ENCODE assay signal across 1 cellular context in the genomic region with DNA sequence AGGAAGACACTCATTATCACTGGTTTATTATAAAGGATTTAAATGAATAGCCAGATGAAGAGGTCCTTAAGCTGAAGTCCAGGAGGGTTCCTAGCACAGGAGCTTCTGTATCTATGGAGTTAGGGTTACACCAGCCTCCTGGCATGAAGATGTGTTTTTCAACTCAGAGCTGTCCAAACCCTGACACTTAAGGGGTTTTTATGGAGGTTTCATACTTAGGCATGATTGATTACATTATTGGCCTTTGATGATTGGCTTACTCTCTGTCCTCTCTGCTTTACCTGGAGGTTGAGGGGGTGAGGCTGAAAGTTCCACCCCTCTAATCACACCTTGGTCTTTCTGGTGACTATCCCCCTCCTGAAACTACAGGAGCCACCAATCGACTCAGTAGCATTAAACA.
TF ChIP-seq lines count a peak whose summit lies in the region.

No MANE protein-coding gene starts in this region.

TF ChIP-seq in SK-N-SH, 30 proteins besides CTCF, POLR2A, EP300 and RAD21 (continued from another document):
- TF ChIP-seq, protein P1, sequence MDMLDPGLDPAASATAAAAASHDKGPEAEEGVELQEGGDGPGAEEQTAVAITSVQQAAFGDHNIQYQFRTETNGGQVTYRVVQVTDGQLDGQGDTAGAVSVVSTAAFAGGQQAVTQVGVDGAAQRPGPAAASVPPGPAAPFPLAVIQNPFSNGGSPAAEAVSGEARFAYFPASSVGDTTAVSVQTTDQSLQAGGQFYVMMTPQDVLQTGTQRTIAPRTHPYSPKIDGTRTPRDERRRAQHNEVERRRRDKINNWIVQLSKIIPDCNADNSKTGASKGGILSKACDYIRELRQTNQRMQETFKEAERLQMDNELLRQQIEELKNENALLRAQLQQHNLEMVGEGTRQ (IDR thresholded peaks at IDR 0.05; ENCODE audit: borderline replicate concordance, low read depth, low read length): no peak
- TF ChIP-seq EZH2phosphoT487 (IDR thresholded peaks at IDR 0.05; ENCODE audit: borderline replicate concordance, low read depth): no peak
- no peak for TF ChIP-seq TAF1 (IDR thresholded peaks at IDR 0.05; ENCODE audit: borderline replicate concordance, low read depth, low read length)
- TF ChIP-seq, protein P2, sequence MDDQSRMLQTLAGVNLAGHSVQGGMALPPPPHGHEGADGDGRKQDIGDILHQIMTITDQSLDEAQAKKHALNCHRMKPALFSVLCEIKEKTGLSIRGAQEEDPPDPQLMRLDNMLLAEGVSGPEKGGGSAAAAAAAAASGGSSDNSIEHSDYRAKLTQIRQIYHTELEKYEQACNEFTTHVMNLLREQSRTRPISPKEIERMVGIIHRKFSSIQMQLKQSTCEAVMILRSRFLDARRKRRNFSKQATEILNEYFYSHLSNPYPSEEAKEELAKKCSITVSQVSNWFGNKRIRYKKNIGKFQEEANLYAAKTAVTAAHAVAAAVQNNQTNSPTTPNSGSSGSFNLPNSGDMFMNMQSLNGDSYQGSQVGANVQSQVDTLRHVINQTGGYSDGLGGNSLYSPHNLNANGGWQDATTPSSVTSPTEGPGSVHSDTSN (IDR thresholded peaks at IDR 0.05): no peak
- TF ChIP-seq, protein P3, sequence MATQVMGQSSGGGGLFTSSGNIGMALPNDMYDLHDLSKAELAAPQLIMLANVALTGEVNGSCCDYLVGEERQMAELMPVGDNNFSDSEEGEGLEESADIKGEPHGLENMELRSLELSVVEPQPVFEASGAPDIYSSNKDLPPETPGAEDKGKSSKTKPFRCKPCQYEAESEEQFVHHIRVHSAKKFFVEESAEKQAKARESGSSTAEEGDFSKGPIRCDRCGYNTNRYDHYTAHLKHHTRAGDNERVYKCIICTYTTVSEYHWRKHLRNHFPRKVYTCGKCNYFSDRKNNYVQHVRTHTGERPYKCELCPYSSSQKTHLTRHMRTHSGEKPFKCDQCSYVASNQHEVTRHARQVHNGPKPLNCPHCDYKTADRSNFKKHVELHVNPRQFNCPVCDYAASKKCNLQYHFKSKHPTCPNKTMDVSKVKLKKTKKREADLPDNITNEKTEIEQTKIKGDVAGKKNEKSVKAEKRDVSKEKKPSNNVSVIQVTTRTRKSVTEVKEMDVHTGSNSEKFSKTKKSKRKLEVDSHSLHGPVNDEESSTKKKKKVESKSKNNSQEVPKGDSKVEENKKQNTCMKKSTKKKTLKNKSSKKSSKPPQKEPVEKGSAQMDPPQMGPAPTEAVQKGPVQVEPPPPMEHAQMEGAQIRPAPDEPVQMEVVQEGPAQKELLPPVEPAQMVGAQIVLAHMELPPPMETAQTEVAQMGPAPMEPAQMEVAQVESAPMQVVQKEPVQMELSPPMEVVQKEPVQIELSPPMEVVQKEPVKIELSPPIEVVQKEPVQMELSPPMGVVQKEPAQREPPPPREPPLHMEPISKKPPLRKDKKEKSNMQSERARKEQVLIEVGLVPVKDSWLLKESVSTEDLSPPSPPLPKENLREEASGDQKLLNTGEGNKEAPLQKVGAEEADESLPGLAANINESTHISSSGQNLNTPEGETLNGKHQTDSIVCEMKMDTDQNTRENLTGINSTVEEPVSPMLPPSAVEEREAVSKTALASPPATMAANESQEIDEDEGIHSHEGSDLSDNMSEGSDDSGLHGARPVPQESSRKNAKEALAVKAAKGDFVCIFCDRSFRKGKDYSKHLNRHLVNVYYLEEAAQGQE (IDR thresholded peaks at IDR 0.05; ENCODE audit: low read depth, low read length): no peak
- TF ChIP-seq YY1 (IDR thresholded peaks at IDR 0.05; ENCODE audit: low read depth): no peak
- no peak for TF ChIP-seq MEF2A (IDR thresholded peaks at IDR 0.05; ENCODE audit: borderline replicate concordance, low read depth)
- TF ChIP-seq SIN3A (IDR thresholded peaks at IDR 0.05; ENCODE audit: borderline replicate concordance, low read depth, low read length): no peak
- TF ChIP-seq, protein P4, sequence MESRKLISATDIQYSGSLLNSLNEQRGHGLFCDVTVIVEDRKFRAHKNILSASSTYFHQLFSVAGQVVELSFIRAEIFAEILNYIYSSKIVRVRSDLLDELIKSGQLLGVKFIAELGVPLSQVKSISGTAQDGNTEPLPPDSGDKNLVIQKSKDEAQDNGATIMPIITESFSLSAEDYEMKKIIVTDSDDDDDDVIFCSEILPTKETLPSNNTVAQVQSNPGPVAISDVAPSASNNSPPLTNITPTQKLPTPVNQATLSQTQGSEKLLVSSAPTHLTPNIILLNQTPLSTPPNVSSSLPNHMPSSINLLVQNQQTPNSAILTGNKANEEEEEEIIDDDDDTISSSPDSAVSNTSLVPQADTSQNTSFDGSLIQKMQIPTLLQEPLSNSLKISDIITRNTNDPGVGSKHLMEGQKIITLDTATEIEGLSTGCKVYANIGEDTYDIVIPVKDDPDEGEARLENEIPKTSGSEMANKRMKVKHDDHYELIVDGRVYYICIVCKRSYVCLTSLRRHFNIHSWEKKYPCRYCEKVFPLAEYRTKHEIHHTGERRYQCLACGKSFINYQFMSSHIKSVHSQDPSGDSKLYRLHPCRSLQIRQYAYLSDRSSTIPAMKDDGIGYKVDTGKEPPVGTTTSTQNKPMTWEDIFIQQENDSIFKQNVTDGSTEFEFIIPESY (IDR thresholded peaks at IDR 0.05; ENCODE audit: borderline replicate concordance, low read depth): no peak
- no peak for TF ChIP-seq JUND (IDR thresholded peaks at IDR 0.05)
